ENCODE assay signal across 19 cellular contexts in genomic region chr9:137273095-137273490, GRCh38. TPM values are rescaled to one million over a fixed set of nuclear protein-coding genes. Genes with fewer than 3 reads are reported as not detected.
"Had no signal": no experiment of that assay in that cellular context is flagged by ENCODE, and none has a peak within 500 bp of the region (broad histone marks: within the 10 kb centered on the region; RNA-seq: fewer than 3 reads in every experiment).

No MANE protein-coding gene starts in this region.

- H3K36me3 ChIP-seq: neural progenitor cell, uterus had no signal

- DNase-seq: activated B cell treated with CpG ODN at 0.5 μM for 24 hours; activated CD4-positive, alpha-beta T cell treated with anti-CD3 and anti-CD28 coated beads, Interleukin-2, amount 10 ng/mL, durations not matched to agents 24 days and 14 days; activated naive CD4-positive, alpha-beta T cell treated with anti-CD3 and anti-CD28 coated beads, Interleukin-2, amount 50 U/mL, for 16 hours; effector memory CD4-positive, alpha-beta T cell; midbrain; retina; stimulated activated CD4-positive, alpha-beta T cell treated with anti-CD3 and anti-CD28 coated beads, Interleukin-15, amount 100 ng/mL, for 24 hours; stimulated activated CD4-positive, alpha-beta T cell treated with anti-CD3 and anti-CD28 coated beads, Interleukin-4, amount 100 ng/mL, for 24 hours; stimulated activated naive CD8-positive, alpha-beta T cell treated with anti-CD3 and anti-CD28 coated beads, Interleukin-15, amount 100 ng/mL, for 72 hours; T1000; uterus had no signal

- H3K4me2 ChIP-seq: hepatocyte, neural progenitor cell had no signal

- H3K4me3 ChIP-seq: hepatocyte, neural progenitor cell, thoracic aorta, uterus had no signal

- H3K4me3 Mint-ChIP-seq: activated B cell treated with CpG ODN at 0.5 μM for 24 hours; activated CD4-positive, alpha-beta T cell treated with anti-CD3 and anti-CD28 coated beads, Interleukin-2, amount 10 ng/mL, durations not matched to agents 24 days and 14 days; central memory CD8-positive, alpha-beta T cell; neural progenitor cell; stimulated activated naive CD8-positive, alpha-beta T cell treated with anti-CD3 and anti-CD28 coated beads, Interleukin-15, amount 100 ng/mL, for 72 hours had no signal

- H3K27me3 ChIP-seq: hepatocyte, uterus had no signal

- H3K27ac Mint-ChIP-seq: activated CD4-positive, alpha-beta T cell treated with anti-CD3 and anti-CD28 coated beads, Interleukin-2, amount 10 ng/mL, durations not matched to agents 24 days and 14 days; activated T-helper 2 cell treated with anti-CD3 and anti-CD28 coated beads, Interferon-gamma antibody, Interleukin-2, Interleukin-4, amounts not matched to agents 10 μg/mL and 5 μg/mL and 100 μg/mL, durations not matched to agents 14 hours and 24 hours and 36 hours; neural progenitor cell; stimulated activated naive CD8-positive, alpha-beta T cell treated with anti-CD3 and anti-CD28 coated beads, Interleukin-15, amount 100 ng/mL, for 72 hours had no signal

- H3K27me3 Mint-ChIP-seq: activated B cell treated with CpG ODN at 0.5 μM for 24 hours; activated CD4-positive, alpha-beta T cell treated with anti-CD3 and anti-CD28 coated beads, Interleukin-2, amount 10 ng/mL, durations not matched to agents 24 days and 14 days; central memory CD8-positive, alpha-beta T cell had no signal

- H3K27ac ChIP-seq: hepatocyte, neural progenitor cell, thoracic aorta, uterus had no signal

- H3K9me3 Mint-ChIP-seq: activated B cell treated with CpG ODN at 0.5 μM for 24 hours; activated CD4-positive, alpha-beta T cell treated with anti-CD3 and anti-CD28 coated beads, Interleukin-2, amount 10 ng/mL, durations not matched to agents 24 days and 14 days; activated T-helper 2 cell treated with anti-CD3 and anti-CD28 coated beads, Interferon-gamma antibody, Interleukin-2, Interleukin-4, amounts not matched to agents 10 μg/mL and 5 μg/mL and 100 μg/mL, durations not matched to agents 14 hours and 24 hours and 36 hours; central memory CD8-positive, alpha-beta T cell; neural progenitor cell; stimulated activated naive CD8-positive, alpha-beta T cell treated with anti-CD3 and anti-CD28 coated beads, Interleukin-15, amount 100 ng/mL, for 72 hours had no signal

- H2AFZ ChIP-seq: hepatocyte, neural progenitor cell had no signal

- ATAC-seq: stimulated activated naive CD8-positive, alpha-beta T cell treated with anti-CD3 and anti-CD28 coated beads, Interleukin-15, amount 100 ng/mL, for 72 hours had no signal

- H3K9me3 ChIP-seq: thoracic aorta, uterus had no signal

- H3K9ac ChIP-seq: neural progenitor cell had no signal

RNA-seq across cellular contexts. Expression of gene STPG3, which starts 22.0 kb away (rescaled TPM):
- total RNA-seq: activated B cell treated with CpG ODN at 0.5 μM for 24 hours, epithelial cell of proximal tubule, hepatocyte, lower leg skin, skeletal muscle tissue, thoracic aorta, uterus had no signal
